In the genomic region with DNA sequence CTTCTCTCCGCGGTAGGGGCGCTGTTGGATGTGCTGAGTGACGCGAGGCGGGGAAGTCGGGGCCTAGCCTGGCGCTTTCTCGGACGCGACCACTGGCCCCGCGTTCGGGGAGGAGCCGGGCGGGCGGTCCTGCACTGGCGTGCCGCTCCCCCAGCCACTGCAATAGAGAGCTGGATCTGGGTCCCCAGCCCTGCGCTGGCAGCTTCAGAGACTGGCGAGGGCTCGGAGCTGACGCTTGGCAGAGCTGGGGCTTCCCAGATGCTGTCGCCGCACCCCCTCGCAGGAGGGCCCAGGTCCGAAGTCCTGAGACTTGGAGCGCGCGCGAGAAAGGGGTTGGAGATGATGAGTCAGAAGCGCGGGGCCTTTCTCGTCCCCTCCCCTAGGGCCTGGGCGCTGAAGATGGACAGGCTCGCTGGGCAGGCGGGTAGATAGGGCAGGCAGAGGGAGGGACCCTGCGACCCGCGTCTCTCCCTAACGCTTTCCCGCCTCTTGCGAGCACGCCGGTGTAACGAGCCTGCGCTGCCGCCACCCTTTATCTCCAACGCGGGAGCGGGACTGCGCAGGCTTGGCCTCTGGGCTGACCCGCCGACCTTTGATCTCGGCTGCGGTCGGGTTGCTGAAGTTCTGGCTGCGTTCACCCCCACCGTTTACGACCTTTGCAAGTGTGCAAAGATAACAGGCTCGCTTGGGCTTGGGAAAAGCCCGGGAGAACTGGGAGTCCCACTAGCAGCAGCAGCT, we compare ENCODE assay signal across 8 cellular contexts. TPM values are rescaled to one million over a fixed set of nuclear protein-coding genes. Genes with fewer than 3 reads are reported as not detected.
DNase-seq lines count a peak whose midpoint lies in the region; ATAC-seq and TF ChIP-seq lines count a peak whose summit lies in the region.

No MANE protein-coding gene starts in this region.

- H3K27me3 ChIP-seq in H7 (ENCODE audit: control insufficient read depth, insufficient read depth, low read length) = no peaks in the 10 kb centered on the region
- no peaks in the 10 kb centered on the region for H3K27me3 ChIP-seq in Loucy (ENCODE audit: insufficient read depth, low read length, poor library complexity, severe bottlenecking)
- no peaks in the 10 kb centered on the region for H3K27me3 ChIP-seq in RWPE2 (ENCODE audit: insufficient read depth, poor library complexity, severe bottlenecking)

- in situ Hi-C loops in G401 (cut with HindIII; ENCODE audit: low sequenced_read_pairs) = no loop called here

- H3K27ac ChIP-seq in RWPE2 (ENCODE audit: poor library complexity, severe bottlenecking) = peak overlapping the region; percentile 82

- TF ChIP-seq CTCF in Loucy (conservative IDR thresholded peaks at IDR 0.05; ENCODE audit: low read length) (peak; percentile 69; the same call in 1 of the 2 replicates), RWPE2 (IDR thresholded peaks at IDR 0.05; ENCODE audit: poor library complexity, severe bottlenecking) (peak; percentile 77), nephron progenitor cell (IDR thresholded peaks at IDR 0.05) (peak; percentile 70)

- peak overlapping the region; percentile 91 for H2AFZ ChIP-seq in Loucy (ENCODE audit: low read length)

- H3K79me2 ChIP-seq in Loucy (ENCODE audit: insufficient read depth, low read length) = peaks cover 7% of the 10 kb centered on the region

- peaks cover 87% of the 10 kb centered on the region for H3K4me1 Mint-ChIP-seq in nephron progenitor cell
- H3K4me1 Mint-ChIP-seq in stimulated activated naive CD8-positive, alpha-beta T cell treated with anti-CD3 and anti-CD28 coated beads, Interleukin-15, Interleukin-2, amounts not matched to agents 100 ng/mL and 50 ng/mL, for 24 hours (ENCODE audit: low read depth) = peaks cover 42% of the 10 kb centered on the region

- peak overlapping the region; percentile 64 for H3K4me3 ChIP-seq in H7 (ENCODE audit: insufficient read depth, low read depth, low read length)
- H3K4me3 ChIP-seq in Loucy (ENCODE audit: low read length, poor library complexity, severe bottlenecking) = peak overlapping the region; percentile 92
- H3K4me3 ChIP-seq in RWPE2 (ENCODE audit: severe bottlenecking) = peak overlapping the region; percentile 39

- H3K4me2 ChIP-seq in Loucy (ENCODE audit: low read depth, low read length, poor library complexity, severe bottlenecking) = peak overlapping the region; percentile 99

- H3K9me2 ChIP-seq in Loucy (replicated peaks; ENCODE audit: low read depth, low read length) = no peaks in the 10 kb centered on the region

- H3K9me3 Mint-ChIP-seq in nephron progenitor cell = no peaks in the 10 kb centered on the region
- no peaks in the 10 kb centered on the region for H3K9me3 Mint-ChIP-seq in stimulated activated naive CD8-positive, alpha-beta T cell treated with anti-CD3 and anti-CD28 coated beads, Interleukin-15, Interleukin-2, amounts not matched to agents 100 ng/mL and 50 ng/mL, for 24 hours

- H3K4me1 ChIP-seq in Loucy (ENCODE audit: insufficient read depth, low read length, poor library complexity, severe bottlenecking) (peaks cover 45% of the 10 kb centered on the region), RWPE2 (ENCODE audit: insufficient read depth, poor library complexity, severe bottlenecking) (peaks cover 51% of the 10 kb centered on the region)

- ATAC-seq in RWPE2 (ENCODE audit: low read depth) = peak; percentile 83

- H3K36me3 ChIP-seq in H7 (replicated peaks; ENCODE audit: control insufficient read depth, insufficient read depth, low read length) (no peaks in the 10 kb centered on the region), Loucy (ENCODE audit: insufficient read depth, low read length) (no peaks in the 10 kb centered on the region), RWPE2 (ENCODE audit: low read depth) (no peaks in the 10 kb centered on the region)

- peak overlapping the region; percentile 89 for H3K4me3 Mint-ChIP-seq in nephron progenitor cell
- peak overlapping the region; percentile 84 for H3K4me3 Mint-ChIP-seq in stimulated activated naive CD8-positive, alpha-beta T cell treated with anti-CD3 and anti-CD28 coated beads, Interleukin-15, Interleukin-2, amounts not matched to agents 100 ng/mL and 50 ng/mL, for 24 hours

- peak overlapping the region; percentile 96 for H3K9ac ChIP-seq in Loucy (ENCODE audit: low read depth, low read length, poor library complexity, severe bottlenecking)

- no peaks in the 10 kb centered on the region for H3K27me3 Mint-ChIP-seq in nephron progenitor cell (ENCODE audit: low read depth, poor library complexity)
- peaks cover 7% of the 10 kb centered on the region for H3K27me3 Mint-ChIP-seq in stimulated activated naive CD8-positive, alpha-beta T cell treated with anti-CD3 and anti-CD28 coated beads, Interleukin-15, Interleukin-2, amounts not matched to agents 100 ng/mL and 50 ng/mL, for 24 hours

- no peaks in the 10 kb centered on the region for H3K36me3 Mint-ChIP-seq in nephron progenitor cell (ENCODE audit: low read depth)
- H3K36me3 Mint-ChIP-seq in stimulated activated naive CD8-positive, alpha-beta T cell treated with anti-CD3 and anti-CD28 coated beads, Interleukin-15, Interleukin-2, amounts not matched to agents 100 ng/mL and 50 ng/mL, for 24 hours (ENCODE audit: low read depth) = no peaks in the 10 kb centered on the region

- peak; percentile 98 for DNase-seq in G401 (ENCODE audit: low spot score)
- DNase-seq in H7 = peak; percentile 94
- DNase-seq in RWPE2 (ENCODE audit: low spot score) = peak; percentile 98
- DNase-seq in activated effector memory CD4-positive, alpha-beta T cell treated with anti-CD3 and anti-CD28 coated beads, Interleukin-2, amount 50 U/mL, for 16 hours = peak; percentile 97
- DNase-seq in fibroblast of the conjunctiva (ENCODE audit: low read depth) = peak; percentile 91
- DNase-seq in nephron progenitor cell = peak; percentile 93

- peak overlapping the region; percentile 93 for H3K27ac Mint-ChIP-seq in nephron progenitor cell
- H3K27ac Mint-ChIP-seq in stimulated activated naive CD8-positive, alpha-beta T cell treated with anti-CD3 and anti-CD28 coated beads, Interleukin-15, Interleukin-2, amounts not matched to agents 100 ng/mL and 50 ng/mL, for 24 hours = peak overlapping the region; percentile 83

- H3F3A ChIP-seq in Loucy (ENCODE audit: low read depth) = no peaks in the 10 kb centered on the region

- H3K9me3 ChIP-seq in Loucy (ENCODE audit: insufficient read depth, low read depth, low read length) = no peaks in the 10 kb centered on the region
- H3K9me3 ChIP-seq in RWPE2 (ENCODE audit: severe bottlenecking) = no peaks in the 10 kb centered on the region

- no peaks in the 10 kb centered on the region for H4K20me1 ChIP-seq in Loucy (ENCODE audit: insufficient read depth, low read length, poor library complexity, severe bottlenecking)

RNA-seq across cellular contexts. Expression of a gene that starts 3.0 kb away (rescaled TPM):
- not detected in 2 replicates for total RNA-seq in G401 (2014; rRNA removed; shearing (Covaris generic))
- 0.31 and 0.78 TPM in 2 replicates for total RNA-seq in H7 (2014; rRNA removed; shearing (Covaris generic))

RNA-seq across cellular contexts. Expression of a gene that starts 5.4 kb away (rescaled TPM):
- total RNA-seq in G401 (2014; rRNA removed; shearing (Covaris generic)) = 29.4 and 45.8 TPM in 2 replicates
- 71.2 and 90.3 TPM in 2 replicates for total RNA-seq in H7 (2014; rRNA removed; shearing (Covaris generic))

RNA-seq across cellular contexts. Expression of a gene that starts 33.8 kb away (rescaled TPM):
- 48.6 and 50.3 TPM in 2 replicates for total RNA-seq in G401 (2014; rRNA removed; shearing (Covaris generic))
- 63.9 and 82.1 TPM in 2 replicates for total RNA-seq in H7 (2014; rRNA removed; shearing (Covaris generic))

RNA-seq across cellular contexts. Expression of a gene that starts 46.3 kb away (rescaled TPM):
- total RNA-seq in G401 (2014; rRNA removed; shearing (Covaris generic)) = not detected in 2 replicates
- total RNA-seq in H7 (2014; rRNA removed; shearing (Covaris generic)) = not detected in 2 replicates

RNA-seq across cellular contexts. Expression of a gene that starts 52.0 kb away (rescaled TPM):
- total RNA-seq in G401 (2014; rRNA removed; shearing (Covaris generic)) = 0.71 TPM in 1 of 2 replicates, not detected in the other
- not detected in 2 replicates for total RNA-seq in H7 (2014; rRNA removed; shearing (Covaris generic))

Comparison
In these comparisons a context has a peak if more than half of its experiments do, and no peak if none do; other contexts are left out.
1. Peak in every context shown above with its lines: DNase-seq, ATAC-seq, H3K4me3 ChIP-seq and H3K27ac ChIP-seq.
2. H3K4me3 ChIP-seq: peak in every context shown above with its lines; median percentile 92 in Loucy; 64 in H7; 39 in RWPE2.